11 cellular contexts compared by ENCODE assay signal in the genomic region with DNA sequence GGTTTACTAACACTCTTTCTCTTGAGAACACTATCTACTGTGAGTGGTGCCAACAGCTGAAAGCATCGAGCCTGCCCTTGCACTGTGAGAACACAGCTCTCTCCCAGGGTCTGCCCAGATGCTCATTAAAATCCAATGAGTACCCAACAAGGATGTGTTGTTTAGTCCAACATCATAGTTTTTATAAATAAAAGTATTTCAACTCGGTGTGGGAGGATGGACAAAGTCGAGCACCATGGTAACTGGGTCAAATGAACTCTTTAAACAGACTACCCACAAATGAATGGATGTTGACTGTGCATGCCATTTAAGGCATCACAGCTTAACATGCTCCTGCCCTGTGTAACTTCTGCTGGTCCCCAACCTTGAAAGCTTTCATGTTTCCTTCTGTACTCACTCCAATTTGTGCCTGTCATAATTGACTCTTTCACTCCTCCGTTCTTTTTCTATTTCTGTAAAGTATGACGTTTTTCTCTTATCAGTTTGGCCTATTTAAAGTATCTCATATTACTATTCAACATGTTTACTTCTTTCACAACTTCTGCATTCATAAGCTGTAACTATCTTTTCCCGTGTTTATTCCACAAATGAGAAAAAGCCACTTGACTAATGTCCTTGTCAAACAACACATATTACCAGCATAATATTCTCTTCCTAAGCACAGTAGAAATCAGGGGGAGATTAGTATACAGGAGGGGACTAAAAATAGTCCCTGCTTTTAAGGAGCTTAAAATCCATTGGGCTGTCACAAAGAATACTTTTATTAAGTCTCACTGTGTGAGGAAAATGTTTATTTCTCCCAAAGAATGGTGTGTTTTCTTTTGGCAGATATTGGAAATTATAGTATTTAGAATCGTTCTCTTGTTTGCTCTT.
A peak's percentile ranks its signal among the peaks of the same experiment; 100 is the strongest.
DNase-seq lines count a peak whose midpoint lies in the region; FAIRE-seq and TF ChIP-seq lines count a peak whose summit lies in the region.
"Had no signal": no experiment of that assay in that cellular context is flagged by ENCODE, and none has a peak within 500 bp of the region (broad histone marks: within the 10 kb centered on the region; RNA-seq: fewer than 3 reads in every experiment).

No MANE protein-coding gene starts in this region.

- WGBS in smooth muscle cell (ENCODE audit: low lambda C conversion rate), result 38% methylated on average over 7 of the region's 7 CpGs

- peak overlapping the region; percentile 38 for H2AFZ ChIP-seq in smooth muscle cell (ENCODE audit: low read depth)

- H3K27me3 ChIP-seq in bronchial epithelial cell (ENCODE audit: control insufficient read depth, insufficient read depth, low read length) (no peaks in the 10 kb centered on the region), smooth muscle cell (ENCODE audit: low read depth) (no peaks in the 10 kb centered on the region), WERI-Rb-1 (ENCODE audit: insufficient read depth, low read depth, severe bottlenecking) (no peaks in the 10 kb centered on the region)

- DNase-seq in NCI-H2227 (lab: John Stamatoyannopoulos, UW; ENCODE audit: unreplicated experiment), result peak; percentile 35
- no peak for DNase-seq in bronchial epithelial cell (ENCODE audit: low read depth)
- DNase-seq in kidney glomerular epithelial cell (lab: John Stamatoyannopoulos, UW), result peak; percentile 48
- no peak for DNase-seq in smooth muscle cell (lab: John Stamatoyannopoulos, UW; ENCODE audit: unreplicated experiment)
- DNase-seq in NCI-H446 treated with DMSO at 0.1 percent for 48 hours (lab: John Stamatoyannopoulos, UW), result no peak
- DNase-seq in ureter (ENCODE audit: low spot score), result no peak
- DNase-seq in WERI-Rb-1, result no peak
- DNase-seq: activated naive CD4-positive, alpha-beta T cell treated with anti-CD3 and anti-CD28 coated beads, Interleukin-2, amount 50 U/mL, for 16 hours; NCI-H1694 treated with DMSO at 0.1 percent for 48 hours; stimulated activated CD4-positive, alpha-beta T cell treated with anti-CD3 and anti-CD28 coated beads, Interleukin-4, amount 100 ng/mL, for 24 hours had no signal

- H3K9me3 ChIP-seq in smooth muscle cell (replicated peaks; ENCODE audit: low read depth), result no peaks in the 10 kb centered on the region
- H3K9me3 ChIP-seq in WERI-Rb-1 (ENCODE audit: severe bottlenecking), result no peaks in the 10 kb centered on the region
- H3K9me3 ChIP-seq: thoracic aorta had no signal

- H3F3A ChIP-seq in smooth muscle cell (ENCODE audit: low read depth), result no peaks in the 10 kb centered on the region

- peak; percentile 18 for FAIRE-seq in bronchial epithelial cell (lab: Jason Lieb, UNC)

- no peaks in the 10 kb centered on the region for H3K36me3 ChIP-seq in bronchial epithelial cell (ENCODE audit: control insufficient read depth, insufficient read depth, low read length)
- no peaks in the 10 kb centered on the region for H3K36me3 ChIP-seq in smooth muscle cell (ENCODE audit: low read depth)
- no peaks in the 10 kb centered on the region for H3K36me3 ChIP-seq in WERI-Rb-1
- H3K36me3 ChIP-seq: thoracic aorta had no signal

- H3K9ac ChIP-seq in smooth muscle cell (ENCODE audit: low read depth), result peak overlapping the region; percentile 46

- H3K27ac ChIP-seq in smooth muscle cell (ENCODE audit: low read depth), result peak overlapping the region; percentile 88
- no peak overlapping the region for H3K27ac ChIP-seq in WERI-Rb-1
- H3K27ac ChIP-seq: thoracic aorta had no signal

- peak overlapping the region; percentile 70 for H3K4me2 ChIP-seq in smooth muscle cell

- TF ChIP-seq CTCF in bronchial epithelial cell (IDR thresholded peaks at IDR 0.05; ENCODE audit: insufficient read depth, low read length, severe bottlenecking) (no peak), smooth muscle cell (IDR thresholded peaks at IDR 0.05; ENCODE audit: borderline replicate concordance, insufficient read depth, poor library complexity, severe bottlenecking) (no peak), WERI-Rb-1 (IDR thresholded peaks at IDR 0.05; ENCODE audit: low read depth, low read length) (no peak)

- H4K20me1 ChIP-seq in smooth muscle cell (ENCODE audit: low read depth), result no peaks in the 10 kb centered on the region

- peaks cover 19% of the 10 kb centered on the region for H3K4me1 ChIP-seq in smooth muscle cell (ENCODE audit: low read depth)

- H3K79me2 ChIP-seq in smooth muscle cell (ENCODE audit: low read depth), result no peaks in the 10 kb centered on the region

- no peak overlapping the region for H3K4me3 ChIP-seq in bronchial epithelial cell (ENCODE audit: low read depth, low read length)
- H3K4me3 ChIP-seq in smooth muscle cell, result no peak overlapping the region
- H3K4me3 ChIP-seq in WERI-Rb-1 (ENCODE audit: low read depth, low read length), result no peak overlapping the region
- H3K4me3 ChIP-seq: thoracic aorta had no signal

Comparison
In these comparisons a context has a peak if more than half of its experiments do, and no peak if none do; other contexts are left out.
1. DNase-seq: peak in NCI-H2227 (single experiment) and kidney glomerular epithelial cell (single experiment); none in bronchial epithelial cell (single experiment), smooth muscle cell (single experiment), NCI-H446 treated with DMSO at 0.1 percent for 48 hours (single experiment), ureter (single experiment) and WERI-Rb-1 (single experiment).